ENCODE assay signal across 16 cellular contexts in the genomic region with DNA sequence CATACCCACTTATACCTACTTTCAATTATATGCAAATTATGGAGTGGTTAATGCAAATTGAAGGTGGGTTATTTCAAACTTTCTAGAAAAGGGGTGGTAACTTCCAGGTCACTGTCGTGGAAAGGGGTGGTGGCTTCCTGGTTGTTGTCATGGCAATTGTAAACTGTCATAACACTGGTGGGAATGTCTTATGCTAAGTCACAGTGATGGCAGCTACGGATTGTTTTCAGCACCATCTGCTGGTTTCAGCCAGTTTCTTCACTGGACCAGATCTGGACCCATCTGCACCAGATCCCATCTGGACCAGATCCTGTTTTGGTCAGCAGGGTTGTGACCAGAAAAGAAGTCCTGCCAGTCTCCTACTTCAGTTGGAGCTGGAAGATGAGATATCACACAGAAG.
A peak's percentile ranks its signal among the peaks of the same experiment; 100 is the strongest.
DNase-seq lines count a peak whose midpoint lies in the region; ATAC-seq and TF ChIP-seq lines count a peak whose summit lies in the region.
"Had no signal": no experiment of that assay in that cellular context is flagged by ENCODE, and none has a peak within 500 bp of the region (broad histone marks: within the 10 kb centered on the region; RNA-seq: fewer than 3 reads in every experiment).

No MANE protein-coding gene starts in this region.

- no peaks in the 10 kb centered on the region for H3K36me3 Mint-ChIP-seq in activated T-cell treated with anti-CD3 and anti-CD28 coated beads, Interleukin-2, amount 50 U/mL, for 72 hours (ENCODE audit: insufficient read depth in 2 of 2)
- H3K36me3 Mint-ChIP-seq in activated T-cell treated with anti-CD3 and anti-CD28 coated beads, Interleukin-2, amount 50 U/mL, for 24 hours (ENCODE audit: low read depth): no peaks in the 10 kb centered on the region

- no peaks in the 10 kb centered on the region for H3K79me2 ChIP-seq in PC-3 (ENCODE audit: low read length)

- no peaks in the 10 kb centered on the region for H3F3A ChIP-seq in PC-3 (ENCODE audit: low read length, unreplicated experiment)

- TF ChIP-seq CTCF in PC-3 (conservative IDR thresholded peaks at IDR 0.05; ENCODE audit: low read depth, low read length): 0 out of 2 replicates have a peak, but pooled peaks have one; percentile 11

- 0 out of 2 replicates have a peak, but pooled peaks cover 3% of the 10 kb centered on the region for H3K9me3 ChIP-seq in PC-3 (ENCODE audit: low read length)

- H3K9ac ChIP-seq in PC-3 (ENCODE audit: low read length): no peak overlapping the region

- no peak overlapping the region for H3K27ac ChIP-seq in PC-3 (ENCODE audit: low read length)
- H3K27ac ChIP-seq: C4-2B had no signal

- no peaks in the 10 kb centered on the region for H3K9me2 ChIP-seq in PC-3 (replicated peaks; ENCODE audit: low read length)

- H3K27me3 ChIP-seq in PC-3 (ENCODE audit: low read length): peaks cover 4% of the 10 kb centered on the region; the same call in 1 of the 2 replicates

- no peaks in the 10 kb centered on the region for H3K4me1 Mint-ChIP-seq in activated T-cell treated with anti-CD3 and anti-CD28 coated beads, Interleukin-2, amount 50 U/mL, for 72 hours (ENCODE audit: low read depth)
- no peaks in the 10 kb centered on the region for H3K4me1 Mint-ChIP-seq in activated T-cell treated with anti-CD3 and anti-CD28 coated beads, Interleukin-2, amount 50 U/mL, for 24 hours (ENCODE audit: low read depth)

- H3K4me3 ChIP-seq in PC-3 (ENCODE audit: low read length): no peak overlapping the region

- H4K20me1 ChIP-seq in PC-3 (ENCODE audit: low read length): no peaks in the 10 kb centered on the region

- no TSS peak for BruUV-seq in PC-3 (replicated peaks; lab: Mats Ljungman, UMichigan)

- no peaks in the 10 kb centered on the region for H3K27me3 Mint-ChIP-seq in activated T-cell treated with anti-CD3 and anti-CD28 coated beads, Interleukin-2, amount 50 U/mL, for 72 hours (ENCODE audit: low read depth)
- H3K27me3 Mint-ChIP-seq in activated T-cell treated with anti-CD3 and anti-CD28 coated beads, Interleukin-2, amount 50 U/mL, for 24 hours: peaks cover 5% of the 10 kb centered on the region

- H3K4me2 ChIP-seq in PC-3 (ENCODE audit: low read length): no peak overlapping the region

- H3K27ac Mint-ChIP-seq in activated T-cell treated with anti-CD3 and anti-CD28 coated beads, Interleukin-2, amount 50 U/mL, for 72 hours: peak overlapping the region; percentile 45
- H3K27ac Mint-ChIP-seq in activated T-cell treated with anti-CD3 and anti-CD28 coated beads, Interleukin-2, amount 50 U/mL, for 24 hours: no peak overlapping the region

- H3K4me3 Mint-ChIP-seq in activated T-cell treated with anti-CD3 and anti-CD28 coated beads, Interleukin-2, amount 50 U/mL, for 72 hours: no peak overlapping the region
- no peak overlapping the region for H3K4me3 Mint-ChIP-seq in activated T-cell treated with anti-CD3 and anti-CD28 coated beads, Interleukin-2, amount 50 U/mL, for 24 hours

- no peak for DNase-seq in activated T-cell treated with anti-CD3 and anti-CD28 coated beads, Interleukin-2, amount 50 U/mL, for 72 hours
- no peak for DNase-seq in activated T-cell treated with anti-CD3 and anti-CD28 coated beads, Interleukin-2, amount 50 U/mL, for 24 hours
- DNase-seq in PC-3 (no peak), fibroblast of peridontal ligament (ENCODE audit: extremely low read depth) (peak; percentile 33), kidney tubule cell (ENCODE audit: low spot score) (no peak)
- DNase-seq: DMS 273 treated with DMSO at 0.1 percent for 48 hours, GF-D8, H7, IMR-90, Kasumi-1, NCI-H187, NCI-H748 treated with DMSO at 0.1 percent for 48 hours, SIG-M5 had no signal

- ATAC-seq in activated T-cell treated with anti-CD3 and anti-CD28 coated beads, Interleukin-2, amount 50 U/mL, for 72 hours (replicated peaks in 1 of 2): no peak
- ATAC-seq in PC-3 (no peak), GM19328 (IDR thresholded peaks at IDR 0.05; ENCODE audit: unreplicated experiment) (no peak), GM18520 (IDR thresholded peaks at IDR 0.05; ENCODE audit: unreplicated experiment) (no peak)

- intact Hi-C loops in PC-3 (cut with micrococcal nuclease): no loop called here

- CTCF ChIA-PET in PC-3 (lab: Charles Lee): no interaction called here

- no peak overlapping the region for H2AFZ ChIP-seq in PC-3 (ENCODE audit: low read length)

- H3K9me3 Mint-ChIP-seq in activated T-cell treated with anti-CD3 and anti-CD28 coated beads, Interleukin-2, amount 50 U/mL, for 72 hours: peaks cover 1 to 12% of the 10 kb centered on the region in 2 donors
- peaks cover 6% of the 10 kb centered on the region for H3K9me3 Mint-ChIP-seq in activated T-cell treated with anti-CD3 and anti-CD28 coated beads, Interleukin-2, amount 50 U/mL, for 24 hours

- H3K36me3 ChIP-seq in PC-3 (ENCODE audit: low read depth, low read length): no peaks in the 10 kb centered on the region

- no peaks in the 10 kb centered on the region for H3K4me1 ChIP-seq in PC-3 (ENCODE audit: insufficient read depth, low read length)

- POLR2A ChIA-PET in PC-3 (lab: Charles Lee; ENCODE audit: unreplicated experiment): no interaction called here
